6 cellular contexts compared by ENCODE assay signal in the genomic region with DNA sequence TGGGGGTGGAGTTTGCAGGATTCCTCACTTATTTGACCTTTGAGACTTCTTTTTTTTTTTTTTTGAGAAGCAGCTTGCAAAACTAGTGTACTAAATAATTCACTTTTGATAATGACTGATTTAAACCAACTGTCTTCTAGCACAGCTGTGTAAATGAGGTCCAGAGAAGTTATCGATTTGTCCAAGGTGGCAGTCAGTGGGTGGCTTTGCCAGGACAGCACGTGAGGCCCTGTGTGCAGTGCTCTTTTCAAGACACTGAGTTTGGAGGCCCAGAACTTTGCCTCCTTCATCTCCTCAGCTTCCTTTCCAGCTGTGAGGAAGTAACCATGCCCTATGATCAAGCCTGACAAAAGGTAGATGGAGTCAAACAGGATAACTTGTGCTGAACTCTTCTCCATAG.
"Had no signal": no experiment of that assay in that cellular context is flagged by ENCODE, and none has a peak within 500 bp of the region (broad histone marks: within the 10 kb centered on the region; RNA-seq: fewer than 3 reads in every experiment).

No MANE protein-coding gene starts in this region.

- H3K9me3 Mint-ChIP-seq: GM23338, H9 had no signal

- H2AFZ ChIP-seq: GM23338 had no signal

- H3K27ac Mint-ChIP-seq: GM23338, H9 had no signal

- H3K4me2 ChIP-seq: GM23338 had no signal

- H3K27ac ChIP-seq: HL-60 had no signal

- DNase-seq: H9 had no signal

- FAIRE-seq: H1, H54, HepG2 had no signal

- H3K4me3 Mint-ChIP-seq: GM23338, H9 had no signal

- ATAC-seq: GM23338, HepG2 had no signal

- H3K4me3 ChIP-seq: GM23338 had no signal
